Comparison of ENCODE assay signal across 8 cellular contexts in the genomic region with DNA sequence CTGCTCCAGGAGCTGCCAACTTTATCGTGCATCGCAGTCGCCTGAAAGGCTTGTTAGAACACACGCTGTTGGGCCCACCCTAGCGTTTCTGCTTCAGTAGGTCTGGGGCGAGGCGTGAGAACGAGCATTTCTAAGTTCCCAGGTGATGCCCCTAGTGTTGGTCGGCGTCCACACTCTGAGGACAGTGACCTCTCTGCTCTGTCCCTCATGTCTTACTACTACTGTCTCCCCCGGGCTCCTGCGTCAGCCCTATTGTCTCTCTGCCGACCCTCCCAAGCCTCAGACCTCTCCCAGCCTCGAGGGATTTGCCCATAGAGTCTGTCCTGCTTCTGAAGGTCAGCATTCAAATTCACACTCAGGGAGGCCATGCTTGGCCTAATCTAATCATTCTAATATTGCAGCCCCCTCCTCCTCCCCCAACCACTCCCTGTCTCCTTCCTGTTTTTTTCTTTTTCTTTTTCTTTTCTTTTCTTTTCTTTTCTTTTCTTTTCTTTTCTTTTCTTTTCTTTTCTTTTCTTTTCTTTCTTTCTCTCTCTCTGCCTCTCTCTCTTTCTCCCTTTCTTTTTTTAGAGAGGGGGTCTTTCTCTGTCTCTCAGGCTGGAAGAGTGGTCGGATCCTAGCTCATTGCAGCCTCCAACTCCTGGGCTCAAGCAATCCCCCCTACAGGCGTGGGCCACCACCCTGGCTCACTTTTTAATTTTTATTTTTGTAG. TPM values are rescaled to one million over a fixed set of nuclear protein-coding genes. Genes with fewer than 3 reads are reported as not detected.
DNase-seq lines count a peak whose midpoint lies in the region; ATAC-seq and TF ChIP-seq lines count a peak whose summit lies in the region.

No MANE protein-coding gene starts in this region.

- DNase-seq in BE2C (peak; percentile 59), NCI-H1694 treated with DMSO at 0.1 percent for 48 hours (lab: John Stamatoyannopoulos, UW) (peak; percentile 13), right atrium auricular region (ENCODE audit: low spot score) (no peak), retinal pigment epithelial cell (ENCODE audit: low read depth) (no peak), hepatic stellate cell (ENCODE audit: low spot score) (no peak)

- H3K36me3 ChIP-seq in BE2C (no peaks in the 10 kb centered on the region), right atrium auricular region (no peaks in the 10 kb centered on the region)

- H3K27me3 Mint-ChIP-seq in activated T-helper 17 cell treated with anti-CD3 and anti-CD28 coated beads, Interleukin-2, amount 50 U/mL, for 72 hours: no peaks in the 10 kb centered on the region

- H3K4me1 Mint-ChIP-seq in activated T-helper 17 cell treated with anti-CD3 and anti-CD28 coated beads, Interleukin-2, amount 50 U/mL, for 72 hours: peaks cover 5% of the 10 kb centered on the region

- H3K9me3 ChIP-seq in BE2C (no peaks in the 10 kb centered on the region), right atrium auricular region (no peaks in the 10 kb centered on the region)

- TF ChIP-seq CTCF in BE2C (IDR thresholded peaks at IDR 0.05; ENCODE audit: low read depth, low read length): peak; percentile 50
- TF ChIP-seq CTCF in right atrium auricular region (IDR thresholded peaks at IDR 0.05): no peak
- TF ChIP-seq CTCF in retinal pigment epithelial cell (conservative IDR thresholded peaks at IDR 0.05; ENCODE audit: low read depth, low read length): peak; percentile 46

- peak overlapping the region; percentile 91 for H3K27ac Mint-ChIP-seq in activated T-helper 17 cell treated with anti-CD3 and anti-CD28 coated beads, Interleukin-2, amount 50 U/mL, for 72 hours

- H3K4me3 Mint-ChIP-seq in activated T-helper 17 cell treated with anti-CD3 and anti-CD28 coated beads, Interleukin-2, amount 50 U/mL, for 72 hours: peak overlapping the region; percentile 93

- H3K4me3 ChIP-seq in BE2C (ENCODE audit: low read depth, low read length): peak overlapping the region; percentile 86
- H3K4me3 ChIP-seq in right atrium auricular region: peak overlapping the region; percentile 76 to 79
- peak overlapping the region; percentile 87 for H3K4me3 ChIP-seq in retinal pigment epithelial cell (ENCODE audit: low read length)

- H3K27ac ChIP-seq in right atrium auricular region: peak overlapping the region; percentile 90 to 92

- ATAC-seq in GM18498 (IDR thresholded peaks at IDR 0.05; ENCODE audit: unreplicated experiment): peak; percentile 49
- ATAC-seq in HG02840 (IDR thresholded peaks at IDR 0.05; ENCODE audit: low FRiP score, unreplicated experiment): peak; percentile 30
- peak; percentile 46 for ATAC-seq in activated T-helper 17 cell treated with anti-CD3 and anti-CD28 coated beads, Interleukin-2, amount 50 U/mL, for 72 hours (replicated peaks)

- H3K4me1 ChIP-seq in BE2C (no peaks in the 10 kb centered on the region; the same call in 1 of the 2 replicates), right atrium auricular region (peaks cover 0 to 12% of the 10 kb centered on the region in 2 donors)

- H3K9me3 Mint-ChIP-seq in activated T-helper 17 cell treated with anti-CD3 and anti-CD28 coated beads, Interleukin-2, amount 50 U/mL, for 72 hours: no peaks in the 10 kb centered on the region

- H3K27me3 ChIP-seq in BE2C (no peaks in the 10 kb centered on the region), right atrium auricular region (no peaks in the 10 kb centered on the region)

- H3K36me3 Mint-ChIP-seq in activated T-helper 17 cell treated with anti-CD3 and anti-CD28 coated beads, Interleukin-2, amount 50 U/mL, for 72 hours (ENCODE audit: low read depth): peaks cover under 1% of the 10 kb centered on the region

RNA-seq across cellular contexts. Expression of a gene that starts 0.9 kb away (rescaled TPM):
- polyA plus RNA-seq in BE2C (2012; ENCODE audit: insufficient read depth, insufficient read length, low read depth): 25.2 TPM
- 10 to 100 TPM; 11.3 to 12.8 TPM for total RNA-seq in activated T-helper 17 cell treated with anti-CD3 and anti-CD28 coated beads, Interleukin-2, amount 50 U/mL, for 72 hours
- 1 to 10 TPM; 7.3 to 9.1 TPM for total RNA-seq in right atrium auricular region

Comparison
In these comparisons a context has a peak if more than half of its experiments do, and no peak if none do; other contexts are left out.
1. DNase-seq: peak in BE2C (single experiment) and NCI-H1694 treated with DMSO at 0.1 percent for 48 hours (single experiment); none in right atrium auricular region (single experiment), retinal pigment epithelial cell (single experiment) and hepatic stellate cell (single experiment).
2. CTCF ChIP-seq: peak in BE2C (single experiment) and retinal pigment epithelial cell (single experiment); none in right atrium auricular region (0 of 2).
3. Peak in every context shown above with its lines, with median percentiles within 50 percentile points of each other: H3K4me3 ChIP-seq and ATAC-seq.